18 cellular contexts compared by ENCODE assay signal in genomic region chr1:89791064-89791721, GRCh38.
"Had no signal": no experiment of that assay in that cellular context is flagged by ENCODE, and none has a peak within 500 bp of the region (broad histone marks: within the 10 kb centered on the region; RNA-seq: fewer than 3 reads in every experiment).

No MANE protein-coding gene starts in this region.

- H3K27ac ChIP-seq: colonic mucosa, epithelial cell of prostate, lower lobe of right lung, thyroid gland had no signal

- H3K4me1 ChIP-seq: colonic mucosa, lower lobe of right lung, thyroid gland had no signal

- H3K4me3 ChIP-seq: colonic mucosa, lower lobe of right lung, thyroid gland had no signal

- DNase-seq: activated CD4-positive, alpha-beta T cell treated with anti-CD3 and anti-CD28 coated beads, Interleukin-2, amount 50 U/mL, for 1 hour; activated CD4-positive, CD25-positive, alpha-beta regulatory T cell treated with anti-CD3 and anti-CD28 coated beads, Interleukin-2, amount 50 U/mL, for 72 hours; activated effector memory CD4-positive, alpha-beta T cell treated with anti-CD3 and anti-CD28 coated beads, Interleukin-2, amount 50 U/mL, for 16 hours; activated naive CD4-positive, alpha-beta T cell treated with anti-CD3 and anti-CD28 coated beads, Interleukin-2, amount 50 U/mL, for 16 hours; activated T-cell treated with anti-CD3 and anti-CD28 coated beads, Interleukin-2, amount 50 U/mL, for 72 hours; aorta; colonic mucosa; endodermal cell; glutamatergic neuron; hippocampal formation; islet precursor cell; left colon; lower lobe of right lung; stimulated activated CD4-positive, alpha-beta T cell treated with anti-CD3 and anti-CD28 coated beads, Interleukin-2, amount 100 ng/mL, for 24 hours; stimulated activated naive CD4-positive, alpha-beta T cell treated with Interleukin-2 at 50 U/mL for 16 hours; T1000; thyroid gland had no signal

- H3K9me3 ChIP-seq: colonic mucosa, lower lobe of right lung, thyroid gland had no signal

- H3K36me3 ChIP-seq: colonic mucosa, lower lobe of right lung, thyroid gland had no signal

- H3K27me3 ChIP-seq: colonic mucosa, thyroid gland had no signal
